In genomic region chr6:127267742-127268588, GRCh38 we compare ENCODE assay signal across 8 cellular contexts. TPM values are rescaled to one million over a fixed set of nuclear protein-coding genes. Genes with fewer than 3 reads are reported as not detected.
DNase-seq lines count a peak whose midpoint lies in the region; ATAC-seq and TF ChIP-seq lines count a peak whose summit lies in the region.

No MANE protein-coding gene starts in this region.

- no peaks in the 10 kb centered on the region for H3K36me3 ChIP-seq in tibial nerve

- no peak for DNase-seq in Jurkat, Clone E6-1 (ENCODE audit: low read depth, low spot score)
- DNase-seq in astrocyte of the cerebellum (ENCODE audit: low read depth) (no peak), lower leg skin (ENCODE audit: low spot score in 2 of 2) (no peak), tibial nerve (ENCODE audit: low spot score in 2 of 2) (no peak)

- no peak for TF ChIP-seq POLR2A in lower leg skin (IDR thresholded peaks at IDR 0.05)
- TF ChIP-seq POLR2A in tibial nerve (IDR thresholded peaks at IDR 0.05) = no peak

- no peak for TF ChIP-seq CTCF in astrocyte of the cerebellum (IDR thresholded peaks at IDR 0.05; ENCODE audit: low read depth, low read length, missing control alignments)
- TF ChIP-seq CTCF in lower leg skin (IDR thresholded peaks at IDR 0.05) = no peak
- TF ChIP-seq CTCF in tibial nerve (IDR thresholded peaks at IDR 0.05) = no peak

- peak overlapping the region; percentile 98 to 100 (median 100) for H3K27ac ChIP-seq in tibial nerve

- no peaks in the 10 kb centered on the region for H3K27me3 ChIP-seq in tibial nerve

- H3K9me3 ChIP-seq in tibial nerve = no peaks in the 10 kb centered on the region

- WGBS in lower leg skin, 2 donors = 1 to 2% methylated on average over 13 of the region's 13 CpGs
- 3% methylated on average over 13 of the region's 13 CpGs for whole genome bisulfite sequencing in tibial nerve, 2 donors

- peak; percentile 0 for ATAC-seq in GM18861 (IDR thresholded peaks at IDR 0.05; ENCODE audit: unreplicated experiment)
- ATAC-seq in GM21529 (IDR thresholded peaks at IDR 0.05; ENCODE audit: unreplicated experiment) = no peak
- no peak for ATAC-seq in GM21423 (IDR thresholded peaks at IDR 0.05; ENCODE audit: unreplicated experiment)
- no peak for ATAC-seq in HG03039 (IDR thresholded peaks at IDR 0.05; ENCODE audit: unreplicated experiment)

- H3K4me3 ChIP-seq in Jurkat, Clone E6-1 (ENCODE audit: low read length) = peak overlapping the region; percentile 79
- H3K4me3 ChIP-seq in astrocyte of the cerebellum (ENCODE audit: low read depth, low read length) (peak overlapping the region; percentile 76), lower leg skin (ENCODE audit: low read depth, poor library complexity, severe bottlenecking) (peak overlapping the region; percentile 97), tibial nerve (peak overlapping the region; percentile 81 to 99 (median 88))

- no peak for TF ChIP-seq EP300 in tibial nerve (IDR thresholded peaks at IDR 0.05)

- peaks cover 0 to 59% (median 10%) of the 10 kb centered on the region in 4 donors for H3K4me1 ChIP-seq in tibial nerve

- intact Hi-C loops in lower leg skin (cut with DNase I; ENCODE audit: low total_unique reads) = no loop called here

- in situ Hi-C loops in astrocyte of the cerebellum (cut with HindIII; ENCODE audit: low sequenced_read_pairs) = no loop called here

RNA-seq across cellular contexts. Expression of gene RNF146, which starts 1.3 kb away (rescaled TPM):
- polyA plus RNA-seq in Jurkat, Clone E6-1 (2012; ENCODE audit: insufficient read depth, insufficient read length) = 11.5 TPM
- total RNA-seq in lower leg skin = 10 to 100 TPM; 30.3 to 41.6 (median 35.1) TPM
- 10 to 100 TPM; 58.5 to 79.1 (median 75.2) TPM for total RNA-seq in tibial nerve
